ENCODE assay signal across 2 cellular contexts in genomic region chr2:44959855-44960254, GRCh38.
TF ChIP-seq lines count a peak whose summit lies in the region.

No MANE protein-coding gene starts in this region.

TF ChIP-seq in A549, 52 proteins besides CTCF, POLR2A, EP300 and RAD21:
- TF ChIP-seq GATA3 (IDR thresholded peaks at IDR 0.05; ENCODE audit: borderline replicate concordance) = no peak
- TF ChIP-seq MAX (IDR thresholded peaks at IDR 0.05) = no peak
- TF ChIP-seq FOSB (CRISPR knock-in tag; IDR thresholded peaks at IDR 0.05) = no peak
- no peak for TF ChIP-seq BHLHE40 (IDR thresholded peaks at IDR 0.05; ENCODE audit: low read depth, low read length)
- TF ChIP-seq ZFP36 (IDR thresholded peaks at IDR 0.05; ENCODE audit: borderline replicate concordance, partially characterized antibody) = no peak
- TF ChIP-seq HEYL (CRISPR knock-in tag; IDR thresholded peaks at IDR 0.05) = no peak
TF ChIP-seq in A549: peak in this region for 0.

TF ChIP-seq in H1, 55 proteins besides CTCF, POLR2A, EP300 and RAD21:
- TF ChIP-seq TAF7 (optimal IDR thresholded peaks at IDR 0.05; ENCODE audit: borderline replicate concordance, low read depth, low read length) = no peak
- TF ChIP-seq ATF2 (IDR thresholded peaks at IDR 0.05; ENCODE audit: low read length) = no peak
- TF ChIP-seq NRF1 (IDR thresholded peaks at IDR 0.05; ENCODE audit: low read depth, low read length) = no peak
- TF ChIP-seq ASH2L (IDR thresholded peaks at IDR 0.05; ENCODE audit: low read length) = no peak
- no peak for TF ChIP-seq KDM1A (IDR thresholded peaks at IDR 0.05; ENCODE audit: borderline replicate concordance, low read length)
- TF ChIP-seq SAP30 (IDR thresholded peaks at IDR 0.05; ENCODE audit: insufficient read depth, insufficient replicate concordance, low read length) = no peak
- TF ChIP-seq PHF8 (conservative IDR thresholded peaks at IDR 0.05; ENCODE audit: low read depth, low read length) = no peak
- TF ChIP-seq CHD1 (IDR thresholded peaks at IDR 0.05; ENCODE audit: low read depth, low read length) = no peak
- TF ChIP-seq TCF12 (IDR thresholded peaks at IDR 0.05; ENCODE audit: low read depth, low read length) = no peak
- TF ChIP-seq SP4 (IDR thresholded peaks at IDR 0.05; ENCODE audit: low read length) = no peak
- no peak for TF ChIP-seq CTBP2 (IDR thresholded peaks at IDR 0.05; ENCODE audit: borderline replicate concordance, insufficient read depth, insufficient read length, low read length)
- no peak for TF ChIP-seq SIX5 (IDR thresholded peaks at IDR 0.05; ENCODE audit: low read depth, low read length)
- TF ChIP-seq CREB1 (IDR thresholded peaks at IDR 0.05) = no peak
- TF ChIP-seq BACH1 (IDR thresholded peaks at IDR 0.05; ENCODE audit: low read length) = no peak
- no peak for TF ChIP-seq TEAD4 (IDR thresholded peaks at IDR 0.05; ENCODE audit: low read depth, low read length)
- no peak for TF ChIP-seq MAX (IDR thresholded peaks at IDR 0.05)
- TF ChIP-seq RBBP5 (IDR thresholded peaks at IDR 0.05; ENCODE audit: borderline replicate concordance, low read depth, low read length) = no peak
- TF ChIP-seq CHD7 (IDR thresholded peaks at IDR 0.05; ENCODE audit: insufficient replicate concordance, low read length) = no peak
- no peak for TF ChIP-seq ZNF274 (IDR thresholded peaks at IDR 0.05; ENCODE audit: borderline replicate concordance, extremely low read depth, low read length)
TF ChIP-seq in H1: peak in this region for 0.
